ENCODE assay signal across 8 cellular contexts in the genomic region with DNA sequence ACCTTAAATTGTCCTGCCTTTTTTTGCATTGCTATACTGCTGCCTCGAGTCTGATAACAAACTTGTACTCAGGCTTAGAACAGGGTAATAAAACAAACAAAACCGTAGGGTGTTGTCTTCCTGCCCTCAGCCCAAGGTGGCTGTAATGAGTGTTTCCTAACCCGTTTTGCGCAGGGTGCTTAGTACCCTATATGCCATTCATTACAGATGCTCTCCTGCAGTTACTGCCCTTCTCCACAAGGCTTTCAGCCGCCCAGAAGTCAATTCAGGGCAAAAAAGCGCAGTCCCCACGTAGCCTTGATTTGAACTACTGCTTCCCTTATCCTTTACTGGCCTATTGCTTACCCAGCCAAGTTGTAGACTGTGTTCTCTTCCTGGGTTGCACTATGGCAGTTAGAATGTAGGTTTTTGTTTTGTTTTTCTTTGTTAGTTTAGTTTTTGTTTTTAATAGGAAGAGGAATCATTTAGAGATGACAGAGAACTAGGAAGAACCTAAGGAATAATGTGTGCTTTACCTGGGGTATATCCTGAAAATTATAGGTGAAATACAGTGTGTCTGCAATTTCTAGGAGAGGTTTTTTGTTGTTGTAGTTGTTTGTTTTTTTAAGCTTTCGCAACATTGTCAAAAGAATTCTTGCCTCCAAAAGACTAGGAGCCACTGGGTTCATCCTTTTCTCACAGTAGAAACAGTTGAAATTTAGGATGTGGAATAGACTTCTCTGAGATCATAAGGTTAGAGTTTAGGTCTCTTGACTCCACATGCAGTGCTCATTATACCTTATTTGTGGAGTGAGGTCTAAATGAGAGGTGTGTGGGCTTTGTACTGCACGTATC. TPM values are rescaled to one million over a fixed set of nuclear protein-coding genes. Genes with fewer than 3 reads are reported as not detected.
DNase-seq lines count a peak whose midpoint lies in the region; ATAC-seq and TF ChIP-seq lines count a peak whose summit lies in the region.

No MANE protein-coding gene starts in this region.

- peaks cover 44% of the 10 kb centered on the region for H3K4me1 Mint-ChIP-seq in activated CD4-positive, alpha-beta memory T cell treated with anti-CD3 and anti-CD28 coated beads, Interleukin-2, amount 10 ng/mL, durations not matched to agents 7 days and 5 days
- peaks cover 60% of the 10 kb centered on the region for H3K4me1 Mint-ChIP-seq in stimulated activated effector memory CD8-positive, alpha-beta T cell treated with anti-CD3 and anti-CD28 coated beads, Interleukin-12 subunit alpha, Interleukin-12 subunit beta, amount 100 ng/mL, for 72 hours

- H3K9me3 Mint-ChIP-seq in activated CD4-positive, alpha-beta memory T cell treated with anti-CD3 and anti-CD28 coated beads, Interleukin-2, amount 10 ng/mL, durations not matched to agents 7 days and 5 days = no peaks in the 10 kb centered on the region
- H3K9me3 Mint-ChIP-seq in stimulated activated effector memory CD8-positive, alpha-beta T cell treated with anti-CD3 and anti-CD28 coated beads, Interleukin-12 subunit alpha, Interleukin-12 subunit beta, amount 100 ng/mL, for 72 hours = no peaks in the 10 kb centered on the region

- POLR2A ChIA-PET in activated CD4-positive, alpha-beta memory T cell treated with anti-CD3 and anti-CD28 coated beads, Interleukin-2, amount 10 ng/mL, durations not matched to agents 7 days and 5 days (lab: Charles Lee) = interaction anchor here (0.6 to 3.2 kb wide), 12 partner anchors 8 to 761 kb away, joined by 3 to 31 read pairs (median 4); a partner anchor contains a TSS

- no peaks in the 10 kb centered on the region for H3K9me3 ChIP-seq in endocrine pancreas (ENCODE audit: control insufficient read depth, low read length)

- peaks cover 3% of the 10 kb centered on the region for H3K36me3 ChIP-seq in endocrine pancreas (ENCODE audit: control insufficient read depth, insufficient read depth, low read length)

- no peaks in the 10 kb centered on the region for H3K27me3 ChIP-seq in endocrine pancreas (ENCODE audit: control insufficient read depth, insufficient read depth, low read length)

- H3K4me3 Mint-ChIP-seq in activated CD4-positive, alpha-beta memory T cell treated with anti-CD3 and anti-CD28 coated beads, Interleukin-2, amount 10 ng/mL, durations not matched to agents 7 days and 5 days = peak overlapping the region; percentile 88
- peak overlapping the region; percentile 77 for H3K4me3 Mint-ChIP-seq in stimulated activated effector memory CD8-positive, alpha-beta T cell treated with anti-CD3 and anti-CD28 coated beads, Interleukin-12 subunit alpha, Interleukin-12 subunit beta, amount 100 ng/mL, for 72 hours

- TF ChIP-seq CTCF in AG09319 (IDR thresholded peaks at IDR 0.05; ENCODE audit: low read depth, low read length) = peak; percentile 66

- no peaks in the 10 kb centered on the region for H3K4me1 ChIP-seq in endocrine pancreas (ENCODE audit: control insufficient read depth, insufficient read depth, low read length)

- CTCF ChIA-PET in activated CD4-positive, alpha-beta memory T cell treated with anti-CD3 and anti-CD28 coated beads, Interleukin-2, amount 10 ng/mL, durations not matched to agents 7 days and 5 days (lab: Charles Lee) = interaction anchor here (0.8 to 3.0 kb wide), 7 partner anchors 8 to 168 kb away, joined by 3 to 21 read pairs (median 5); no protein-coding TSS in a partner anchor

- no peaks in the 10 kb centered on the region for H3K27me3 Mint-ChIP-seq in activated CD4-positive, alpha-beta memory T cell treated with anti-CD3 and anti-CD28 coated beads, Interleukin-2, amount 10 ng/mL, durations not matched to agents 7 days and 5 days

- H3K4me3 ChIP-seq in endocrine pancreas (ENCODE audit: control insufficient read depth, insufficient read depth, low read length) = peak overlapping the region; percentile 93

- peaks cover 37% of the 10 kb centered on the region for H3K36me3 Mint-ChIP-seq in activated CD4-positive, alpha-beta memory T cell treated with anti-CD3 and anti-CD28 coated beads, Interleukin-2, amount 10 ng/mL, durations not matched to agents 7 days and 5 days (ENCODE audit: low read depth)
- peaks cover 59% of the 10 kb centered on the region for H3K36me3 Mint-ChIP-seq in stimulated activated effector memory CD8-positive, alpha-beta T cell treated with anti-CD3 and anti-CD28 coated beads, Interleukin-12 subunit alpha, Interleukin-12 subunit beta, amount 100 ng/mL, for 72 hours

- no peak for DNase-seq in AG09319 (ENCODE audit: extremely low read depth, low read depth)
- peak; percentile 70 for DNase-seq in NCI-H69 (lab: John Stamatoyannopoulos, UW)
- DNase-seq in activated CD4-positive, alpha-beta memory T cell treated with anti-CD3 and anti-CD28 coated beads, Interleukin-2, amount 10 ng/mL, durations not matched to agents 7 days and 5 days = peak; percentile 78
- DNase-seq in mucosa of gallbladder (ENCODE audit: low spot score) = peak; percentile 25
- DNase-seq in stimulated activated effector memory CD8-positive, alpha-beta T cell treated with anti-CD3 and anti-CD28 coated beads, Interleukin-12 subunit alpha, Interleukin-12 subunit beta, amount 100 ng/mL, for 72 hours (ENCODE audit: low spot score in 2 of 2) = peak; percentile 22 to 74

- peak overlapping the region; percentile 96 for H3K27ac Mint-ChIP-seq in activated CD4-positive, alpha-beta memory T cell treated with anti-CD3 and anti-CD28 coated beads, Interleukin-2, amount 10 ng/mL, durations not matched to agents 7 days and 5 days
- peak overlapping the region; percentile 89 for H3K27ac Mint-ChIP-seq in stimulated activated effector memory CD8-positive, alpha-beta T cell treated with anti-CD3 and anti-CD28 coated beads, Interleukin-12 subunit alpha, Interleukin-12 subunit beta, amount 100 ng/mL, for 72 hours

- peak overlapping the region; percentile 94 for H3K9ac ChIP-seq in endocrine pancreas (ENCODE audit: control insufficient read depth, insufficient read depth, low read length)

- ATAC-seq in GM18519 (IDR thresholded peaks at IDR 0.05; ENCODE audit: low FRiP score, unreplicated experiment) = peak; percentile 59
- ATAC-seq in HG03066 (IDR thresholded peaks at IDR 0.05; ENCODE audit: low read depth, unreplicated experiment) = peak; percentile 46
- ATAC-seq in stimulated activated effector memory CD8-positive, alpha-beta T cell treated with anti-CD3 and anti-CD28 coated beads, Interleukin-12 subunit alpha, Interleukin-12 subunit beta, amount 100 ng/mL, for 72 hours = peak; percentile 79

RNA-seq across cellular contexts. Expression of a gene that starts 1.3 kb away (rescaled TPM):
- total RNA-seq in activated CD4-positive, alpha-beta memory T cell treated with anti-CD3 and anti-CD28 coated beads, Interleukin-2, amount 10 ng/mL, durations not matched to agents 7 days and 5 days = 10 to 100 TPM; 41.6 to 44.1 TPM
- total RNA-seq in mucosa of gallbladder = 29.6 TPM

RNA-seq across cellular contexts. Expression of a gene that starts 1.4 kb away (rescaled TPM):
- 1 to 10 TPM; 2.0 to 2.3 TPM for total RNA-seq in activated CD4-positive, alpha-beta memory T cell treated with anti-CD3 and anti-CD28 coated beads, Interleukin-2, amount 10 ng/mL, durations not matched to agents 7 days and 5 days
- 6.5 TPM for total RNA-seq in mucosa of gallbladder

RNA-seq across cellular contexts. Expression of a gene that starts 41.3 kb away (rescaled TPM):
- total RNA-seq in activated CD4-positive, alpha-beta memory T cell treated with anti-CD3 and anti-CD28 coated beads, Interleukin-2, amount 10 ng/mL, durations not matched to agents 7 days and 5 days = 1 to 10 TPM; 8.3 to 8.4 TPM
- 8.7 TPM for total RNA-seq in mucosa of gallbladder

RNA-seq across cellular contexts. Expression of a gene that starts 57.3 kb away (rescaled TPM):
- total RNA-seq in activated CD4-positive, alpha-beta memory T cell treated with anti-CD3 and anti-CD28 coated beads, Interleukin-2, amount 10 ng/mL, durations not matched to agents 7 days and 5 days = not detected
- total RNA-seq in mucosa of gallbladder = not detected
